Comparison of ENCODE assay signal across 16 cellular contexts in genomic region chr12:3250576-3250975, GRCh38.
DNase-seq lines count a peak whose midpoint lies in the region; ATAC-seq and TF ChIP-seq lines count a peak whose summit lies in the region.
"Had no signal": no experiment of that assay in that cellular context is flagged by ENCODE, and none has a peak within 500 bp of the region (broad histone marks: within the 10 kb centered on the region; RNA-seq: fewer than 3 reads in every experiment).

No MANE protein-coding gene starts in this region.

- H3K27me3 Mint-ChIP-seq in CD14-positive monocyte (ENCODE audit: low read depth in 3 of 3), result peaks cover 1 to 10% (median 8%) of the 10 kb centered on the region in 3 donors
- H3K27me3 Mint-ChIP-seq: CD4-positive, alpha-beta T cell had no signal

- no peak overlapping the region for H3K4me3 ChIP-seq in cardiac muscle cell
- no peak overlapping the region for H3K4me3 ChIP-seq in tibial artery
- H3K4me3 ChIP-seq in effector memory CD4-positive, alpha-beta T cell (ENCODE audit: insufficient read depth, low read depth, low read length, poor library complexity, severe bottlenecking), result no peak overlapping the region
- H3K4me3 ChIP-seq: A549, K562, Peyer's patch had no signal

- H3K4me3 Mint-ChIP-seq in CD14-positive monocyte, result peak overlapping the region in 1 of 2 donors; percentile 83
- H3K4me3 Mint-ChIP-seq: CD4-positive, alpha-beta T cell had no signal

- no peaks in the 10 kb centered on the region for H3K36me3 ChIP-seq in cardiac muscle cell
- no peaks in the 10 kb centered on the region for H3K36me3 ChIP-seq in tibial artery
- H3K36me3 ChIP-seq in effector memory CD4-positive, alpha-beta T cell (ENCODE audit: control insufficient read depth, insufficient read depth, low read length), result no peaks in the 10 kb centered on the region
- H3K36me3 ChIP-seq: Peyer's patch had no signal

- no peaks in the 10 kb centered on the region for H3K27me3 ChIP-seq in cardiac muscle cell
- H3K27me3 ChIP-seq in tibial artery, result no peaks in the 10 kb centered on the region
- H3K27me3 ChIP-seq in effector memory CD4-positive, alpha-beta T cell (replicated peaks; ENCODE audit: control insufficient read depth, insufficient read depth, low read length, poor library complexity, severe bottlenecking), result no peaks in the 10 kb centered on the region
- H3K27me3 ChIP-seq: Peyer's patch had no signal

- no peaks in the 10 kb centered on the region for H3K9me3 ChIP-seq in cardiac muscle cell (ENCODE audit: low read depth)
- no peaks in the 10 kb centered on the region for H3K9me3 ChIP-seq in tibial artery
- no peaks in the 10 kb centered on the region for H3K9me3 ChIP-seq in effector memory CD4-positive, alpha-beta T cell (ENCODE audit: control insufficient read depth, low read length)
- H3K9me3 ChIP-seq: A549, Peyer's patch had no signal

- no peaks in the 10 kb centered on the region for H3K36me3 Mint-ChIP-seq in CD14-positive monocyte

- peaks cover 0 to 7% (median 0%) of the 10 kb centered on the region in 7 donors for H3K9me3 Mint-ChIP-seq in CD14-positive monocyte
- H3K9me3 Mint-ChIP-seq: CD4-positive, alpha-beta T cell had no signal

- TF ChIP-seq CTCF in CD14-positive monocyte (IDR thresholded peaks at IDR 0.05) (no peak), cardiac muscle cell (IDR thresholded peaks at IDR 0.05; ENCODE audit: low read depth, low read length) (no peak), tibial artery (IDR thresholded peaks at IDR 0.05) (no peak)

- ATAC-seq in left lobe of liver (peak; percentile 39), GM18867 (IDR thresholded peaks at IDR 0.05; ENCODE audit: unreplicated experiment) (no peak)
- ATAC-seq: A549, K562 had no signal

- H3K4me1 ChIP-seq in cardiac muscle cell (ENCODE audit: low read depth), result peaks cover 70% of the 10 kb centered on the region
- peaks cover 8 to 54% (median 44%) of the 10 kb centered on the region in 4 donors for H3K4me1 ChIP-seq in tibial artery
- no peaks in the 10 kb centered on the region for H3K4me1 ChIP-seq in effector memory CD4-positive, alpha-beta T cell (ENCODE audit: control insufficient read depth, insufficient read depth, low read length, poor library complexity, severe bottlenecking)
- H3K4me1 ChIP-seq: A549 had no signal

- H3K27ac ChIP-seq in cardiac muscle cell (peak overlapping the region; percentile 92), tibial artery (peak overlapping the region; percentile 85 to 88)
- no peak overlapping the region for H3K27ac ChIP-seq in effector memory CD4-positive, alpha-beta T cell (ENCODE audit: insufficient read depth, low read length, poor library complexity, severe bottlenecking)
- H3K27ac ChIP-seq: A549 had no signal

- intact Hi-C loops in CD14-positive monocyte (cut with micrococcal nuclease) (no loop called here), tibial artery (cut with DNase I; ENCODE audit: low total_unique reads) (no loop called here)

- DNase-seq in CD14-positive monocyte (ENCODE audit: low spot score) (no peak), cardiac muscle cell (ENCODE audit: low read depth in 1 of 2, low spot score in 1 of 2) (no peak), left lobe of liver (ENCODE audit: low spot score) (peak; percentile 55), tibial artery (peak; percentile 45 to 89), NCI-H2081 treated with DMSO at 0.1 percent for 48 hours (lab: John Stamatoyannopoulos, UW) (no peak)
- no peak for DNase-seq in effector memory CD4-positive, alpha-beta T cell
- DNase-seq: CD4-positive, alpha-beta T cell; EL; NCI-H1417; NCI-H1930; NCI-H510A treated with DMSO at 0.1 percent for 48 hours; Peyer's patch; SHP77 had no signal

- H3K27ac Mint-ChIP-seq in CD14-positive monocyte, result peak overlapping the region in 6 of 7 donors; percentile 2 to 86 (median 36)
- H3K27ac Mint-ChIP-seq: CD4-positive, alpha-beta T cell had no signal

- peaks cover 36% of the 10 kb centered on the region for H3K4me1 Mint-ChIP-seq in CD14-positive monocyte

Comparison
In these comparisons a context has a peak if more than half of its experiments do, and no peak if none do; other contexts are left out.
1. DNase-seq: peak in left lobe of liver (single experiment) and tibial artery (2 of 2); none in CD14-positive monocyte (single experiment), cardiac muscle cell (0 of 2), effector memory CD4-positive, alpha-beta T cell (0 of 3) and NCI-H2081 treated with DMSO at 0.1 percent for 48 hours (single experiment).